Comparison of ENCODE assay signal across 8 cellular contexts in genomic region chr7:73520673-73521635, GRCh38. TPM values are rescaled to one million over a fixed set of nuclear protein-coding genes. Genes with fewer than 3 reads are reported as not detected.
DNase-seq lines count a peak whose midpoint lies in the region; ATAC-seq, FAIRE-seq and TF ChIP-seq lines count a peak whose summit lies in the region.

No MANE protein-coding gene starts in this region.

- TF ChIP-seq POLR2A in tibial nerve (IDR thresholded peaks at IDR 0.05), result no peak

- H3K9ac ChIP-seq in NT2/D1 (ENCODE audit: insufficient read length, low read depth), result peak overlapping the region; percentile 86

- no peaks in the 10 kb centered on the region for H3K9me3 ChIP-seq in NT2/D1 (ENCODE audit: insufficient read depth, low read length)
- no peaks in the 10 kb centered on the region for H3K9me3 ChIP-seq in lung (ENCODE audit: control insufficient read depth in 2 of 2, insufficient read depth in 1 of 2, low read length in 1 of 2)
- no peaks in the 10 kb centered on the region for H3K9me3 ChIP-seq in tibial nerve

- TF ChIP-seq EP300 in tibial nerve (IDR thresholded peaks at IDR 0.05), result no peak

- no peak for ATAC-seq in lung (ENCODE audit: insufficient read depth, low FRiP score)
- ATAC-seq in GM21515 (IDR thresholded peaks at IDR 0.05; ENCODE audit: unreplicated experiment), result no peak

- TF ChIP-seq CTCF in bronchial epithelial cell (IDR thresholded peaks at IDR 0.05; ENCODE audit: insufficient read depth, low read length, severe bottlenecking) (no peak), lung (IDR thresholded peaks at IDR 0.05; ENCODE audit: control extremely low read depth, extremely low read depth) (no peak), tibial nerve (IDR thresholded peaks at IDR 0.05) (no peak)

- peak; percentile 15 for DNase-seq in stimulated activated CD4-positive, alpha-beta T cell treated with anti-CD3 and anti-CD28 coated beads, Interleukin-4, amount 100 ng/mL, for 24 hours
- DNase-seq in stimulated activated CD4-positive, alpha-beta T cell treated with anti-CD3 and anti-CD28 coated beads, Interleukin-15, amount 100 ng/mL, for 24 hours, result no peak
- DNase-seq in NT2/D1 (ENCODE audit: low read depth, low spot score) (no peak), bronchial epithelial cell (ENCODE audit: low read depth) (peak; percentile 22), lung (ENCODE audit: low spot score) (no peak), tibial nerve (ENCODE audit: low spot score in 2 of 2) (no peak), NCI-H510A (lab: John Stamatoyannopoulos, UW) (no peak)

- 1 to 2% methylated on average over 36 of the region's 36 CpGs for WGBS in lung, 2 donors
- WGBS in tibial nerve, 2 donors, result 0 to 1% methylated on average over 25 to 36 of the region's 36 CpGs

- FAIRE-seq in bronchial epithelial cell (lab: Jason Lieb, UNC), result no peak

- H3K4me3 ChIP-seq in NT2/D1 (ENCODE audit: insufficient read length, low read depth), result peak overlapping the region; percentile 60
- H3K4me3 ChIP-seq in bronchial epithelial cell (ENCODE audit: low read depth, low read length), result peak overlapping the region; percentile 60
- H3K4me3 ChIP-seq in lung, result peak overlapping the region; percentile 93
- H3K4me3 ChIP-seq in tibial nerve, result peak overlapping the region; percentile 58 to 94 (median 88)

- H3K4me1 ChIP-seq in NT2/D1 (ENCODE audit: insufficient read depth, insufficient read length) (peaks cover 2% of the 10 kb centered on the region), lung (ENCODE audit: control insufficient read depth in 2 of 2, insufficient read depth in 2 of 2, low read length in 2 of 2) (peaks cover 8 to 13% of the 10 kb centered on the region in 2 donors), tibial nerve (peaks cover 0 to 58% (median 30%) of the 10 kb centered on the region in 4 donors)

- H3K27ac ChIP-seq in lung (ENCODE audit: low read depth in 1 of 2, low read length in 1 of 2), result peak overlapping the region; percentile 89 to 96
- H3K27ac ChIP-seq in tibial nerve, result peak overlapping the region; percentile 91 to 97 (median 94)

- H3K27me3 ChIP-seq in NT2/D1 (ENCODE audit: insufficient read depth, insufficient read length) (no peaks in the 10 kb centered on the region), bronchial epithelial cell (ENCODE audit: control insufficient read depth, insufficient read depth, low read length) (no peaks in the 10 kb centered on the region), lung (ENCODE audit: control insufficient read depth, insufficient read depth) (no peaks in the 10 kb centered on the region), tibial nerve (no peaks in the 10 kb centered on the region)

- H3K36me3 ChIP-seq in NT2/D1 (ENCODE audit: insufficient read depth, insufficient read length, low read length), result peaks cover 42% of the 10 kb centered on the region
- no peaks in the 10 kb centered on the region for H3K36me3 ChIP-seq in bronchial epithelial cell (ENCODE audit: control insufficient read depth, insufficient read depth, low read length)
- H3K36me3 ChIP-seq in lung (ENCODE audit: control insufficient read depth in 2 of 2, insufficient read depth in 2 of 2, low read length in 2 of 2), result peaks cover 0 to 5% of the 10 kb centered on the region in 2 donors
- H3K36me3 ChIP-seq in tibial nerve, result peaks cover 0 to 19% (median 2%) of the 10 kb centered on the region in 3 donors

RNA-seq across cellular contexts. Expression of gene BAZ1B, which starts 1.1 kb away (rescaled TPM):
- total RNA-seq in bronchial epithelial cell, result 42.4 and 55.8 TPM in 2 replicates
- total RNA-seq in lung, result 10 to 100 TPM; 45.8 to 65.0 TPM
- 10 to 100 TPM; 19.9 to 20.1 TPM for polyA plus RNA-seq in lung
- 10 to 100 TPM; 53.3 to 70.1 (median 63.6) TPM for total RNA-seq in tibial nerve

RNA-seq across cellular contexts. Expression of gene BCL7B, which starts 36.5 kb away (rescaled TPM):
- 21.3 and 23.6 TPM in 2 replicates for total RNA-seq in bronchial epithelial cell
- 10 to 100 TPM; 17.7 to 58.6 TPM for total RNA-seq in lung
- polyA plus RNA-seq in lung, result 10 to 100 TPM; 62.7 to 71.0 TPM
- 10 to 100 TPM; 46.1 to 76.2 (median 59.4) TPM for total RNA-seq in tibial nerve

RNA-seq across cellular contexts. Expression of gene TBL2, which starts 57.4 kb away (rescaled TPM):
- total RNA-seq in bronchial epithelial cell (63.4 and 78.7 TPM in 2 replicates), lung (10 to 100 TPM; 39.5 to 48.2 TPM), tibial nerve (10 to 100 TPM; 36.6 to 70.8 (median 49.2) TPM)
- 10 to 100 TPM; 12.8 to 49.2 TPM for polyA plus RNA-seq in lung

Comparison
In these comparisons a context has a peak if more than half of its experiments do, and no peak if none do; other contexts are left out.
1. DNase-seq: peak in stimulated activated CD4-positive, alpha-beta T cell treated with anti-CD3 and anti-CD28 coated beads, Interleukin-4, amount 100 ng/mL, for 24 hours (single experiment) and bronchial epithelial cell (single experiment); none in stimulated activated CD4-positive, alpha-beta T cell treated with anti-CD3 and anti-CD28 coated beads, Interleukin-15, amount 100 ng/mL, for 24 hours (single experiment), NT2/D1 (single experiment), lung (single experiment), tibial nerve (0 of 2) and NCI-H510A (single experiment).
2. Peak in every context shown above with its lines, with median percentiles within 50 percentile points of each other: H3K4me3 ChIP-seq.